In the genomic region with DNA sequence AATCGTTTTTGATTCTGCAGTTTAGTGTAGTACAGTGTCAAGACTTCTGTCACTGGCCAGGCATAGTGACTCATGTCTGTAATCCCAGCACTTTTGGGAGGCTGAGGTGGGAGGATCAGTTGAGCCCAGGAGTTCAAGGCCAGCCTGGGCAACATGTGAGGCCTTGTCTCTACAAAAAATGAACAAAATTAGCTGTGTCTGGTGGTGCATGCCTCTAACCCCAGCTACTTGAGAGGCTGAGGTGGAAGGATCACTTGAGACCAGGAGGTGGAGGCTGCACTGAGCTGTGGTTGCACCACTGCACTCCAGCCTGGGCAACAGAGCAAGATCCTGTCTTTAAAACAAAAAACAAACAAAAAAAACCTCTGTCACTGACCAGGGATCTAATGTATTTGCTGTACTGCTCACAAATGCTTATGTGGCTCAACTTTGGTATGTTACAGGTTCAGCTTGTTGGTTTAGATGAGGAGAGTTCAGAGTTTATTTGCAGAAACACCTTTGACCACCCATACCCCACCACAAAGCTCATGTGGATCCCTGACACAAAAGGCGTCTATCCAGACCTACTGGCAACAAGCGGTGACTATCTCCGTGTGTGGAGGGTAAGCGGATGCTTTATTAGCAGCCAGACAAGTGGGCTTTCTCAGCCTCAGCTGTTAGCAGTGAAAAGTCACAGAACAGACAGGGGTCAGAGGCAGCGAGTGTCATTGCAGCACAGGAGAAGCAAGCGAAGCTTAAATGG, we compare ENCODE assay signal across 20 cellular contexts. TPM values are rescaled to one million over a fixed set of nuclear protein-coding genes. Genes with fewer than 3 reads are reported as not detected.
"Had no signal": no experiment of that assay in that cellular context is flagged by ENCODE, and none has a peak within 500 bp of the region (broad histone marks: within the 10 kb centered on the region; RNA-seq: fewer than 3 reads in every experiment).

No MANE protein-coding gene starts in this region.

- DNase-seq: activated CD4-positive, alpha-beta T cell treated with anti-CD3 and anti-CD28 coated beads, Interleukin-2, amount 50 U/mL, for 4 hours; activated naive CD4-positive, alpha-beta T cell treated with anti-CD3 and anti-CD28 coated beads for 36 hours; amniotic stem cell; cerebellar nuclear complex; erythroblast; hypothalamus; midbrain; naive B cell; right cardiac atrium; stimulated activated naive CD4-positive, alpha-beta T cell; substantia nigra; T-helper 2 cell; trophoblast cell had no signal

- H3K27me3 Mint-ChIP-seq: activated T-helper 17 cell treated with anti-CD3 and anti-CD28 coated beads, Interleukin-2, amount 50 U/mL, for 72 hours; brain; dendritic cell treated with granulocyte-macrophage colony-stimulating factor and Interleukin-4, amounts not matched to agents 40 ng/mL and 50 ng/mL, for 4 days; naive B cell had no signal

- H3K9me3 Mint-ChIP-seq: activated naive CD4-positive, alpha-beta T cell treated with anti-CD3 and anti-CD28 coated beads for 36 hours; activated T-helper 17 cell treated with anti-CD3 and anti-CD28 coated beads, Interleukin-2, amount 50 U/mL, for 72 hours; brain; dendritic cell treated with granulocyte-macrophage colony-stimulating factor and Interleukin-4, amounts not matched to agents 40 ng/mL and 50 ng/mL, for 4 days; naive B cell had no signal

- H3K27ac ChIP-seq: neutrophil, SK-N-MC had no signal

- H3K27ac Mint-ChIP-seq: dendritic cell treated with granulocyte-macrophage colony-stimulating factor and Interleukin-4, amounts not matched to agents 40 ng/mL and 50 ng/mL, for 4 days had no signal

- ATAC-seq: activated T-helper 17 cell treated with anti-CD3 and anti-CD28 coated beads, Interleukin-2, amount 50 U/mL, for 72 hours had no signal

- H3K27me3 ChIP-seq: neutrophil had no signal

- H3K4me3 ChIP-seq: lung, SK-N-MC had no signal

- H3K9me3 ChIP-seq: neutrophil had no signal

- H3K4me3 Mint-ChIP-seq: activated naive CD4-positive, alpha-beta T cell treated with anti-CD3 and anti-CD28 coated beads for 36 hours; activated T-helper 17 cell treated with anti-CD3 and anti-CD28 coated beads, Interleukin-2, amount 50 U/mL, for 72 hours; brain; dendritic cell treated with granulocyte-macrophage colony-stimulating factor and Interleukin-4, amounts not matched to agents 40 ng/mL and 50 ng/mL, for 4 days; naive B cell had no signal

RNA-seq across cellular contexts. Expression of gene KCNH6, which starts 55.0 kb away (rescaled TPM):
- total RNA-seq: activated naive CD4-positive, alpha-beta T cell treated with anti-CD3 and anti-CD28 coated beads for 36 hours; posterior vena cava; right cardiac atrium had no signal
- polyA plus RNA-seq: right cardiac atrium had no signal
